Comparison of ENCODE assay signal across 1 cellular context in genomic region chr19:49338691-49339363, GRCh38.
A peak's percentile ranks its signal among the peaks of the same experiment; 100 is the strongest.
TF ChIP-seq lines count a peak whose summit lies in the region.

No MANE protein-coding gene starts in this region.

TF ChIP-seq in H1, 55 proteins besides CTCF, POLR2A, EP300 and RAD21:
- TF ChIP-seq TAF7 (optimal IDR thresholded peaks at IDR 0.05; ENCODE audit: borderline replicate concordance, low read depth, low read length) (peak; percentile 52), TBP (IDR thresholded peaks at IDR 0.05; ENCODE audit: low read depth, low read length) (peak; percentile 54; the same call in 1 of the 2 replicates), ASH2L (IDR thresholded peaks at IDR 0.05; ENCODE audit: low read length) (peak; percentile 36), SIX5 (IDR thresholded peaks at IDR 0.05; ENCODE audit: low read depth, low read length) (no peak), TAF1 (IDR thresholded peaks at IDR 0.05; ENCODE audit: low read depth, low read length) (peak; percentile 59; the same call in 1 of the 2 replicates), RFX5 (IDR thresholded peaks at IDR 0.05; ENCODE audit: borderline replicate concordance, low read depth, low read length) (no peak), ATF2 (IDR thresholded peaks at IDR 0.05; ENCODE audit: low read length) (peak; percentile 23; the same call in 1 of the 2 replicates), POLR2AphosphoS5 (IDR thresholded peaks at IDR 0.05; ENCODE audit: low read depth, low read length) (peak; percentile 76)
